In the genomic region with DNA sequence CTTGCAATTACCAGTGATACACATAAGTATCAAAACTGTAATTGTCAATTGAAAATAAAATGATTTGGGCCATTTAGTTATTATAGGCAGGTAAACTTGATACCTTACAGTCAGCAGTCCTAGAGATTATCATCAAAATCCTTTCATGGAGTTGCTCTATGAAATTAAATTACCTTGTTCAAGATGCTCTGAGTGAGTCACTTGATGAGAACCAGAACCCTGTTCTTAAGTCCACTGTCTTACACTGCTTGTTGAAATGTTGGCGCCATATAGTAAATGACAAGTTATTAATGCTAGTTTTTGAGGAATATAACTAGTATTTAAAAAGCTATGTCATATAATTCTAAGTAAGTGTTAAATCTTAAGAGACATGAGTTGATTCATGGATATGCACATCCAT, we compare ENCODE assay signal across 21 cellular contexts.
"Had no signal": no experiment of that assay in that cellular context is flagged by ENCODE, and none has a peak within 500 bp of the region (broad histone marks: within the 10 kb centered on the region; RNA-seq: fewer than 3 reads in every experiment).

No MANE protein-coding gene starts in this region.

- DNase-seq: KBM-7; NCI-H1092; NCI-H1105 treated with DMSO at 0.1 percent for 48 hours; NCI-H1436; NCI-H187; NCI-H2029; NCI-H2081 treated with DMSO at 0.1 percent for 48 hours; NCI-H2227 treated with DMSO at 0.1 percent for 48 hours; NCI-H446; NCI-H510A; NCI-H524 treated with DMSO at 0.1 percent for 48 hours; NCI-H69; NCI-H774; NK-92 treated with Interleukin-12 subunit alpha and Interleukin-12 subunit beta, amount 100 ng/mL, for 24 hours; PC-3; SHP77 treated with DMSO at 0.1 percent for 48 hours; SJCRH30; T-helper 1 cell had no signal

- H3K4me3 ChIP-seq: SJCRH30, SK-N-MC had no signal

- ATAC-seq: Panc1, PC-3, Right ventricle myocardium inferior had no signal

- H3K27ac ChIP-seq: SJCRH30, SK-N-MC had no signal
